17 cellular contexts compared by ENCODE assay signal in genomic region chr10:49151025-49151445, GRCh38. TPM values are rescaled to one million over a fixed set of nuclear protein-coding genes. Genes with fewer than 3 reads are reported as not detected.
DNase-seq lines count a peak whose midpoint lies in the region; ATAC-seq lines count a peak whose summit lies in the region.
"Had no signal": no experiment of that assay in that cellular context is flagged by ENCODE, and none has a peak within 500 bp of the region (broad histone marks: within the 10 kb centered on the region; RNA-seq: fewer than 3 reads in every experiment).

No MANE protein-coding gene starts in this region.

- CTCF ChIA-PET in activated CD8-positive, alpha-beta memory T cell treated with anti-CD3 and anti-CD28 coated beads, Interleukin-2, amount 10 ng/mL, durations not matched to agents 7 days and 5 days (lab: Charles Lee), result no interaction called here

- H2BK5ac ChIP-seq in mesenchymal stem cell (ENCODE audit: low read depth, low read length, poor library complexity, severe bottlenecking), result no peak overlapping the region

- no peak overlapping the region for H3K4me3 Mint-ChIP-seq in effector memory CD8-positive, alpha-beta T cell
- H3K4me3 Mint-ChIP-seq in activated CD8-positive, alpha-beta memory T cell treated with anti-CD3 and anti-CD28 coated beads, Interleukin-2, amount 10 ng/mL, durations not matched to agents 7 days and 5 days, result no peak overlapping the region

- H3K9me3 ChIP-seq in mesenchymal stem cell (ENCODE audit: control insufficient read depth, low read length) (peaks cover 3% of the 10 kb centered on the region), right cardiac atrium (ENCODE audit: control insufficient read depth, low read length) (no peaks in the 10 kb centered on the region)

- ATAC-seq in effector memory CD8-positive, alpha-beta T cell (replicated peaks), result no peak
- no peak for ATAC-seq in activated CD8-positive, alpha-beta memory T cell treated with anti-CD3 and anti-CD28 coated beads, Interleukin-2, amount 10 ng/mL, durations not matched to agents 7 days and 5 days
- ATAC-seq in right cardiac atrium, result no peak

- H3K4ac ChIP-seq in mesenchymal stem cell (ENCODE audit: low read depth in 1 of 2, low read length in 2 of 2), result no peak overlapping the region

- H2AK5ac ChIP-seq in mesenchymal stem cell (ENCODE audit: low read length, severe bottlenecking), result no peak overlapping the region

- DNase-seq in NCI-H345 (lab: John Stamatoyannopoulos, UW), result peak; percentile 28
- no peak for DNase-seq in NCI-H345 treated with DMSO at 0.1 percent for 48 hours (lab: John Stamatoyannopoulos, UW; ENCODE audit: unreplicated experiment)
- DNase-seq in NCI-H1092 (lab: John Stamatoyannopoulos, UW), result peak; percentile 5
- peak; percentile 55 for DNase-seq in RPMI8226
- DNase-seq in mesenchymal stem cell, result no peak
- no peak for DNase-seq in effector memory CD8-positive, alpha-beta T cell
- DNase-seq in activated CD8-positive, alpha-beta memory T cell treated with anti-CD3 and anti-CD28 coated beads, Interleukin-2, amount 10 ng/mL, durations not matched to agents 7 days and 5 days, result no peak
- DNase-seq in right cardiac atrium, result no peak
- DNase-seq: 8988T; AML-193; Calu3; CD4-positive, CD25-positive, alpha-beta regulatory T cell; Kasumi-1; NCI-H82; SIG-M5; SW 1271 had no signal

- H3K18ac ChIP-seq in mesenchymal stem cell (ENCODE audit: low read depth in 1 of 2, low read length in 2 of 2), result no peak overlapping the region

- no peak overlapping the region for H3K4me2 ChIP-seq in mesenchymal stem cell (ENCODE audit: low read length, poor library complexity, severe bottlenecking)

- no peak overlapping the region for H3K4me3 ChIP-seq in mesenchymal stem cell (ENCODE audit: insufficient read depth in 1 of 2, low read depth in 1 of 2, low read length in 2 of 2)
- H3K4me3 ChIP-seq in right cardiac atrium (ENCODE audit: low read length), result no peak overlapping the region

- H2AFZ ChIP-seq in mesenchymal stem cell (ENCODE audit: low read depth, low read length), result no peak overlapping the region

- WGBS in mesenchymal stem cell, result 37% methylated on average over 2 of the region's 2 CpGs
- WGBS in right cardiac atrium, result 54% methylated on average over 2 of the region's 2 CpGs

- no peak overlapping the region for H3K14ac ChIP-seq in mesenchymal stem cell (ENCODE audit: low read length in 2 of 2)

- no peak overlapping the region for H2BK120ac ChIP-seq in mesenchymal stem cell (ENCODE audit: low read depth, low read length)

- peak overlapping the region; percentile 14 for H3K9ac ChIP-seq in mesenchymal stem cell (ENCODE audit: low read length)

- no peak overlapping the region for H4K8ac ChIP-seq in mesenchymal stem cell (ENCODE audit: low read length)

- peaks cover 2 to 11% of the 10 kb centered on the region in 2 donors for H3K9me3 Mint-ChIP-seq in effector memory CD8-positive, alpha-beta T cell
- H3K9me3 Mint-ChIP-seq in activated CD8-positive, alpha-beta memory T cell treated with anti-CD3 and anti-CD28 coated beads, Interleukin-2, amount 10 ng/mL, durations not matched to agents 7 days and 5 days (ENCODE audit: low read depth), result no peaks in the 10 kb centered on the region

- intact Hi-C loops in right cardiac atrium (cut with DNase I), result loop anchor here in 1 of 4 donors (10.0 kb wide), 1 partner anchor 486 kb away; no protein-coding TSS in a partner anchor

- H3K27me3 ChIP-seq in mesenchymal stem cell (ENCODE audit: control insufficient read depth in 1 of 2, insufficient read depth in 1 of 2, low read length in 2 of 2) (peaks cover 0 to 7% of the 10 kb centered on the region in 2 experiments), right cardiac atrium (ENCODE audit: control insufficient read depth, insufficient read depth) (no peaks in the 10 kb centered on the region)

- peaks cover 1% of the 10 kb centered on the region for H3K36me3 Mint-ChIP-seq in effector memory CD8-positive, alpha-beta T cell (ENCODE audit: insufficient read depth)
- H3K36me3 Mint-ChIP-seq in activated CD8-positive, alpha-beta memory T cell treated with anti-CD3 and anti-CD28 coated beads, Interleukin-2, amount 10 ng/mL, durations not matched to agents 7 days and 5 days, result peaks cover 11% of the 10 kb centered on the region
- H3K36me3 Mint-ChIP-seq: CD4-positive, CD25-positive, alpha-beta regulatory T cell had no signal

- no peak overlapping the region for H3K27ac ChIP-seq in mesenchymal stem cell (ENCODE audit: low read length, poor library complexity, severe bottlenecking)
- H3K27ac ChIP-seq in right cardiac atrium (ENCODE audit: low read length), result no peak overlapping the region

- no peaks in the 10 kb centered on the region for H3K79me1 ChIP-seq in mesenchymal stem cell (replicated peaks; ENCODE audit: low read length, poor library complexity, severe bottlenecking)

- H3K4me1 ChIP-seq in mesenchymal stem cell (ENCODE audit: control insufficient read depth, insufficient read depth, low read depth, low read length) (peaks cover 2% of the 10 kb centered on the region), right cardiac atrium (ENCODE audit: control insufficient read depth, insufficient read depth, low read length) (peaks cover 3% of the 10 kb centered on the region)

- H3K27ac Mint-ChIP-seq in effector memory CD8-positive, alpha-beta T cell, result no peak overlapping the region
- no peak overlapping the region for H3K27ac Mint-ChIP-seq in activated CD8-positive, alpha-beta memory T cell treated with anti-CD3 and anti-CD28 coated beads, Interleukin-2, amount 10 ng/mL, durations not matched to agents 7 days and 5 days
- H3K27ac Mint-ChIP-seq: CD4-positive, CD25-positive, alpha-beta regulatory T cell had no signal

- H3K4me1 Mint-ChIP-seq in effector memory CD8-positive, alpha-beta T cell (ENCODE audit: low read depth in 2 of 2), result peaks cover 4 to 10% of the 10 kb centered on the region in 2 donors
- peaks cover 16% of the 10 kb centered on the region for H3K4me1 Mint-ChIP-seq in activated CD8-positive, alpha-beta memory T cell treated with anti-CD3 and anti-CD28 coated beads, Interleukin-2, amount 10 ng/mL, durations not matched to agents 7 days and 5 days
- H3K4me1 Mint-ChIP-seq: CD4-positive, CD25-positive, alpha-beta regulatory T cell had no signal

- no peak overlapping the region for H2BK12ac ChIP-seq in mesenchymal stem cell (ENCODE audit: low read length in 2 of 2)

- no peaks in the 10 kb centered on the region for H3K36me3 ChIP-seq in mesenchymal stem cell (ENCODE audit: control insufficient read depth in 1 of 2, insufficient read depth in 2 of 2, low read depth in 1 of 2, low read length in 2 of 2)

- H3K23ac ChIP-seq in mesenchymal stem cell (ENCODE audit: low read length in 2 of 2), result no peak overlapping the region

- H4K91ac ChIP-seq in mesenchymal stem cell (ENCODE audit: low read length), result no peak overlapping the region

- no peak overlapping the region for H2BK15ac ChIP-seq in mesenchymal stem cell (ENCODE audit: low read depth, poor library complexity, severe bottlenecking)

- peaks cover 5 to 23% of the 10 kb centered on the region in 2 donors for H3K27me3 Mint-ChIP-seq in effector memory CD8-positive, alpha-beta T cell
- H3K27me3 Mint-ChIP-seq in activated CD8-positive, alpha-beta memory T cell treated with anti-CD3 and anti-CD28 coated beads, Interleukin-2, amount 10 ng/mL, durations not matched to agents 7 days and 5 days, result peaks cover 15% of the 10 kb centered on the region

RNA-seq across cellular contexts. Expression of gene FAM170B, which starts 17.2 kb away (rescaled TPM):
- not detected for polyA plus RNA-seq in mesenchymal stem cell (2013, experiment 1 of 2)
- not detected for polyA plus RNA-seq in mesenchymal stem cell (2013, experiment 2 of 2)
- not detected for total RNA-seq in activated CD8-positive, alpha-beta memory T cell treated with anti-CD3 and anti-CD28 coated beads, Interleukin-2, amount 10 ng/mL, durations not matched to agents 7 days and 5 days
- total RNA-seq in right cardiac atrium, result not detected
- not detected for polyA plus RNA-seq in right cardiac atrium
- total RNA-seq: Calu3; CD4-positive, CD25-positive, alpha-beta regulatory T cell; H1 had no signal
- polyA plus RNA-seq: CD4-positive, CD25-positive, alpha-beta regulatory T cell; H1 had no signal

RNA-seq across cellular contexts. Expression of gene VSTM4, which starts 35.7 kb away (rescaled TPM):
- polyA plus RNA-seq in mesenchymal stem cell (2013, experiment 1 of 2), result 1.1 TPM
- polyA plus RNA-seq in mesenchymal stem cell (2013, experiment 2 of 2), result 1.2 TPM
- under 1 TPM in 1 of 2 experiments, not detected in 1; 0.16 TPM for total RNA-seq in activated CD8-positive, alpha-beta memory T cell treated with anti-CD3 and anti-CD28 coated beads, Interleukin-2, amount 10 ng/mL, durations not matched to agents 7 days and 5 days
- 10 to 100 TPM; 20.3 to 23.8 (median 22.1) TPM for total RNA-seq in right cardiac atrium
- polyA plus RNA-seq in right cardiac atrium, result 9.9 TPM
- total RNA-seq: Calu3; CD4-positive, CD25-positive, alpha-beta regulatory T cell had no signal

RNA-seq across cellular contexts. Expression of gene TMEM273, which starts 37.2 kb away (rescaled TPM):
- not detected for polyA plus RNA-seq in mesenchymal stem cell (2013, experiment 1 of 2)
- polyA plus RNA-seq in mesenchymal stem cell (2013, experiment 2 of 2), result not detected
- 10 to 100 TPM; 44.9 to 72.0 TPM for total RNA-seq in activated CD8-positive, alpha-beta memory T cell treated with anti-CD3 and anti-CD28 coated beads, Interleukin-2, amount 10 ng/mL, durations not matched to agents 7 days and 5 days
- 10 to 100 TPM in 3 of 4 donors, 1 to 10 TPM in 1; 9.6 to 36.9 (median 24.2) TPM for total RNA-seq in right cardiac atrium
- polyA plus RNA-seq in right cardiac atrium, result 23.6 TPM
- total RNA-seq: Calu3, H1 had no signal
- polyA plus RNA-seq: H1 had no signal

Comparison
In these comparisons a context has a peak if more than half of its experiments do, and no peak if none do; other contexts are left out.
1. DNase-seq: peak in NCI-H345 (single experiment), NCI-H1092 (single experiment) and RPMI8226 (single experiment); none in NCI-H345 treated with DMSO at 0.1 percent for 48 hours (single experiment), mesenchymal stem cell (single experiment), effector memory CD8-positive, alpha-beta T cell (0 of 3), activated CD8-positive, alpha-beta memory T cell treated with anti-CD3 and anti-CD28 coated beads, Interleukin-2, amount 10 ng/mL, durations not matched to agents 7 days and 5 days (single experiment) and right cardiac atrium (0 of 3).
2. RNA of gene VSTM4, which starts 35.7 kb away (total RNA-seq): 20.3 to 23.8 TPM in right cardiac atrium; 0.16 TPM in activated CD8-positive, alpha-beta memory T cell treated with anti-CD3 and anti-CD28 coated beads, Interleukin-2, amount 10 ng/mL, durations not matched to agents 7 days and 5 days; every median in the first group is over 10 times any median in the second.